In genomic region chr5:97062046-97062445, GRCh38 we compare ENCODE assay signal across 25 cellular contexts.
A peak's percentile ranks its signal among the peaks of the same experiment; 100 is the strongest.
DNase-seq lines count a peak whose midpoint lies in the region; ATAC-seq, FAIRE-seq and TF ChIP-seq lines count a peak whose summit lies in the region.
"Had no signal": no experiment of that assay in that cellular context is flagged by ENCODE, and none has a peak within 500 bp of the region (broad histone marks: within the 10 kb centered on the region; RNA-seq: fewer than 3 reads in every experiment).

No MANE protein-coding gene starts in this region.

- peaks cover 0 to 1% of the 10 kb centered on the region in 2 donors for H3K27me3 ChIP-seq in small intestine (ENCODE audit: control insufficient read depth in 2 of 2, insufficient read depth in 2 of 2, low read length in 2 of 2)
- H3K27me3 ChIP-seq: testis had no signal

- no peaks in the 10 kb centered on the region for H3K4me1 ChIP-seq in small intestine (ENCODE audit: control insufficient read depth in 2 of 2, insufficient read depth in 1 of 2, low read depth in 1 of 2, low read length in 1 of 2)
- H3K4me1 ChIP-seq: testis had no signal

- no peak overlapping the region for H3K4me3 Mint-ChIP-seq in stimulated activated naive B cell treated with anti-CD40 and anti-IgM and Interleukin-4, amounts not matched to agents 10 μg/mL and 1 μg/mL and 100 μg/mL, for 72 hours
- H3K4me3 Mint-ChIP-seq: activated CD8-positive, alpha-beta T cell treated with anti-CD3 and anti-CD28 coated beads, Interleukin-2, amount 10 ng/mL, durations not matched to agents 7 days and 5 days; activated naive CD4-positive, alpha-beta T cell treated with anti-CD3 and anti-CD28 coated beads for 36 hours; activated T-cell treated with anti-CD3 and anti-CD28 coated beads, Interleukin-2, amount 50 U/mL, for 4 hours; CD14-positive monocyte; stimulated activated effector memory CD8-positive, alpha-beta T cell treated with anti-CD3 and anti-CD28 coated beads, Interleukin-12 subunit alpha, Interleukin-12 subunit beta, amount 100 ng/mL, for 72 hours had no signal

- FAIRE-seq in small intestine (lab: Jason Lieb, UNC) (no peak), GM12891 (lab: Jason Lieb, UNC) (no peak)
- FAIRE-seq: endothelial cell of umbilical vein, islet of Langerhans had no signal

- no peaks in the 10 kb centered on the region for H3K36me3 ChIP-seq in small intestine (ENCODE audit: control insufficient read depth in 2 of 2, insufficient read depth in 2 of 2, low read length in 2 of 2)

- ATAC-seq in stimulated activated naive B cell treated with anti-CD40 and anti-IgM and Interleukin-4, amounts not matched to agents 10 μg/mL and 1 μg/mL and 100 μg/mL, for 72 hours (replicated peaks) = peak; percentile 38 to 50
- ATAC-seq: activated CD8-positive, alpha-beta T cell treated with anti-CD3 and anti-CD28 coated beads, Interleukin-2, amount 10 ng/mL, durations not matched to agents 7 days and 5 days; activated T-cell treated with anti-CD3 and anti-CD28 coated beads, Interleukin-2, amount 50 U/mL, for 4 hours; Panc1; sciatic nerve; stimulated activated effector memory CD8-positive, alpha-beta T cell treated with anti-CD3 and anti-CD28 coated beads, Interleukin-12 subunit alpha, Interleukin-12 subunit beta, amount 100 ng/mL, for 72 hours had no signal

- 78 to 81% (median 78%) methylated on average over 8 of the region's 8 CpGs for WGBS in small intestine, 3 donors

- H3K9me3 ChIP-seq in small intestine (ENCODE audit: control insufficient read depth, low read depth) = no peaks in the 10 kb centered on the region
- H3K9me3 ChIP-seq: testis had no signal

- peaks cover 0 to 5% of the 10 kb centered on the region in 2 donors for H3K4me1 Mint-ChIP-seq in stimulated activated naive B cell treated with anti-CD40 and anti-IgM and Interleukin-4, amounts not matched to agents 10 μg/mL and 1 μg/mL and 100 μg/mL, for 72 hours
- H3K4me1 Mint-ChIP-seq: CD14-positive monocyte; stimulated activated effector memory CD8-positive, alpha-beta T cell treated with anti-CD3 and anti-CD28 coated beads, Interleukin-12 subunit alpha, Interleukin-12 subunit beta, amount 100 ng/mL, for 72 hours had no signal

- H3K27ac ChIP-seq in small intestine (ENCODE audit: low read depth in 1 of 2, low read length in 1 of 2) = no peak overlapping the region
- H3K27ac ChIP-seq: testis had no signal

- H3K27ac Mint-ChIP-seq in stimulated activated naive B cell treated with anti-CD40 and anti-IgM and Interleukin-4, amounts not matched to agents 10 μg/mL and 1 μg/mL and 100 μg/mL, for 72 hours = no peak overlapping the region
- H3K27ac Mint-ChIP-seq: activated CD8-positive, alpha-beta T cell treated with anti-CD3 and anti-CD28 coated beads, Interleukin-2, amount 10 ng/mL, durations not matched to agents 7 days and 5 days; activated naive CD4-positive, alpha-beta T cell treated with anti-CD3 and anti-CD28 coated beads for 36 hours; CD14-positive monocyte; stimulated activated effector memory CD8-positive, alpha-beta T cell treated with anti-CD3 and anti-CD28 coated beads, Interleukin-12 subunit alpha, Interleukin-12 subunit beta, amount 100 ng/mL, for 72 hours had no signal

- no peak overlapping the region for H3K4me3 ChIP-seq in small intestine (ENCODE audit: low read depth in 1 of 2, low read length in 2 of 2)
- H3K4me3 ChIP-seq: testis had no signal

- peak; percentile 44 to 54 for DNase-seq in NCI-H2081 (lab: John Stamatoyannopoulos, UW)
- DNase-seq in NCI-H2081 treated with DMSO at 0.1 percent for 48 hours (lab: John Stamatoyannopoulos, UW) = no peak
- DNase-seq in NCI-H2196 (lab: John Stamatoyannopoulos, UW; ENCODE audit: unreplicated experiment) = peak; percentile 21
- DNase-seq in kidney tubule cell (ENCODE audit: low spot score) = peak; percentile 63
- no peak for DNase-seq in stimulated activated naive B cell treated with anti-CD40 and anti-IgM and Interleukin-4, amounts not matched to agents 10 μg/mL and 1 μg/mL and 100 μg/mL, for 72 hours
- no peak for DNase-seq in small intestine
- DNase-seq in T-helper 2 cell = no peak
- no peak for DNase-seq in GM12891 (ENCODE audit: insufficient read length, low spot score)
- DNase-seq: activated CD8-positive, alpha-beta T cell treated with anti-CD3 and anti-CD28 coated beads, Interleukin-2, amount 10 ng/mL, durations not matched to agents 7 days and 5 days; activated naive CD4-positive, alpha-beta T cell treated with anti-CD3 and anti-CD28 coated beads for 36 hours; activated T-cell treated with anti-CD3 and anti-CD28 coated beads, Interleukin-2, amount 50 U/mL, for 4 hours; anterior cingulate cortex; dermis blood vessel endothelial cell; DND-41; HCEC 1CT; KG1; NK-92 treated with Interleukin-12 subunit alpha and Interleukin-12 subunit beta, amount 100 ng/mL, for 24 hours; nucleus accumbens; testis had no signal

- H3K9me3 Mint-ChIP-seq in stimulated activated naive B cell treated with anti-CD40 and anti-IgM and Interleukin-4, amounts not matched to agents 10 μg/mL and 1 μg/mL and 100 μg/mL, for 72 hours = peaks cover 0 to 9% of the 10 kb centered on the region in 2 donors
- H3K9me3 Mint-ChIP-seq: stimulated activated effector memory CD8-positive, alpha-beta T cell treated with anti-CD3 and anti-CD28 coated beads, Interleukin-12 subunit alpha, Interleukin-12 subunit beta, amount 100 ng/mL, for 72 hours had no signal

- no peaks in the 10 kb centered on the region for H3K27me3 Mint-ChIP-seq in stimulated activated naive B cell treated with anti-CD40 and anti-IgM and Interleukin-4, amounts not matched to agents 10 μg/mL and 1 μg/mL and 100 μg/mL, for 72 hours

- H3K36me3 Mint-ChIP-seq in stimulated activated naive B cell treated with anti-CD40 and anti-IgM and Interleukin-4, amounts not matched to agents 10 μg/mL and 1 μg/mL and 100 μg/mL, for 72 hours = peaks cover 3 to 12% of the 10 kb centered on the region in 2 donors
- H3K36me3 Mint-ChIP-seq: CD14-positive monocyte; stimulated activated effector memory CD8-positive, alpha-beta T cell treated with anti-CD3 and anti-CD28 coated beads, Interleukin-12 subunit alpha, Interleukin-12 subunit beta, amount 100 ng/mL, for 72 hours had no signal

- no peak for TF ChIP-seq POLR2A in GM12891 (IDR thresholded peaks at IDR 0.05; ENCODE audit: low read depth, low read length)

TF ChIP-seq in GM12891, 5 proteins besides CTCF, POLR2A, EP300 and RAD21:
- TF ChIP-seq POU2F2 (IDR thresholded peaks at IDR 0.05; ENCODE audit: low read depth, low read length) (no peak), POLR2AphosphoS5 (IDR thresholded peaks at IDR 0.05; ENCODE audit: low read depth, low read length) (no peak), TAF1 (IDR thresholded peaks at IDR 0.05; ENCODE audit: low read depth, low read length) (no peak), PAX5 (IDR thresholded peaks at IDR 0.05; ENCODE audit: insufficient read depth, low read length, severe bottlenecking) (no peak), SPI1 (IDR thresholded peaks at IDR 0.05; ENCODE audit: low read depth, low read length) (no peak)

Comparison
In these comparisons a context has a peak if more than half of its experiments do, and no peak if none do; other contexts are left out.
1. DNase-seq: peak in NCI-H2081 (2 of 2), NCI-H2196 (single experiment) and kidney tubule cell (single experiment); none in NCI-H2081 treated with DMSO at 0.1 percent for 48 hours (single experiment), stimulated activated naive B cell treated with anti-CD40 and anti-IgM and Interleukin-4, amounts not matched to agents 10 μg/mL and 1 μg/mL and 100 μg/mL, for 72 hours (single experiment), small intestine (single experiment), T-helper 2 cell (0 of 5) and GM12891 (single experiment).